ENCODE assay signal across 8 cellular contexts in genomic region chr1:171741872-171742576, GRCh38. TPM values are rescaled to one million over a fixed set of nuclear protein-coding genes. Genes with fewer than 3 reads are reported as not detected.
DNase-seq lines count a peak whose midpoint lies in the region; ATAC-seq and TF ChIP-seq lines count a peak whose summit lies in the region.

TSS of gene VAMP4 (minus strand) at chr1:171742065. CDS start at chr1:171738414, 3,651 bp downstream.

- H3K4me1 ChIP-seq in BE2C, result no peaks in the 10 kb centered on the region

- no peaks in the 10 kb centered on the region for H3K9me3 ChIP-seq in BE2C

- H3K36me3 ChIP-seq in BE2C, result peaks cover under 1% of the 10 kb centered on the region; the same call in 1 of the 2 replicates

- no peaks in the 10 kb centered on the region for H3K27me3 ChIP-seq in BE2C

- TF ChIP-seq CTCF in BE2C (IDR thresholded peaks at IDR 0.05; ENCODE audit: low read depth, low read length) (no peak), choroid plexus epithelial cell (conservative IDR thresholded peaks at IDR 0.05; ENCODE audit: low read depth, low read length) (no peak)

- peak within 1 kb of the TSS; percentile 94 for H3K4me3 ChIP-seq in BE2C (ENCODE audit: low read depth, low read length)
- H3K4me3 ChIP-seq in choroid plexus epithelial cell (ENCODE audit: low read depth, low read length), result peak within 1 kb of the TSS; percentile 85

- ATAC-seq in HG03378 (IDR thresholded peaks at IDR 0.05; ENCODE audit: unreplicated experiment), result peak; percentile 92

- DNase-seq in BE2C, result peak; percentile 89
- DNase-seq in NCI-H510A (lab: John Stamatoyannopoulos, UW), result peak; percentile 80
- peak; percentile 85 for DNase-seq in activated CD4-positive, alpha-beta T cell treated with anti-CD3 and anti-CD28 coated beads for 4 hours
- DNase-seq in choroid plexus epithelial cell (ENCODE audit: low read depth), result peak; percentile 85
- peak; percentile 85 for DNase-seq in kidney tubule cell (ENCODE audit: low spot score)
- DNase-seq in stimulated activated CD4-positive, alpha-beta T cell treated with anti-CD3 and anti-CD28 coated beads, Interleukin-1b, Interleukin-23, amount 100 ng/mL, for 1 hour (ENCODE audit: low read depth in 2 of 2), result peak; percentile 58 to 74

- TF ChIP-seq POLR2A in GM19193 (IDR thresholded peaks at IDR 0.05; ENCODE audit: extremely low read depth, insufficient read depth, insufficient read length), result peak; percentile 82

RNA-seq across cellular contexts. Expression of gene VAMP4, which starts in this region (rescaled TPM):
- 12.8 TPM for polyA plus RNA-seq in BE2C (2012; ENCODE audit: insufficient read depth, insufficient read length, low read depth)

Comparison
In these comparisons a context has a peak if more than half of its experiments do, and no peak if none do; other contexts are left out.
1. Peak in every context shown above with its lines: DNase-seq, ATAC-seq and H3K4me3 ChIP-seq.